7 cellular contexts compared by ENCODE assay signal in the genomic region with DNA sequence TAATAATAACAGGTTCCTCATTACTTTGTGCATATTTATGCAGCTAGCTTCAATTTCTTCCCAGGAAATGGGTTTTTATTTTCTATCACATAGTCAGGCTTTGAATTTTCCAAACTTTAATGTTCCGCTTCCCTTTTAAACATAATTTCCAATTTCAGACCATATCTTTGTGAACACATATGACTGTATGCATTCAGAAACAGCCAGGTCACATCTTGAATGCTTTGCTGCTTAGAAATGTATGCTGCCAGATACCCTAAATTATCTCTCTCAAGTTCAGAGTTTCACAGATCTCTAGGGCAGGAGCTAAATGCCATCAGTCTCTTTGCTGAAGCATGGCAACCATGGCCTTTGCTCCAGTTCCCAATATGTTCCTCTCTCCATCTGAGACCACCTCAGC.
"Had no signal": no experiment of that assay in that cellular context is flagged by ENCODE, and none has a peak within 500 bp of the region (broad histone marks: within the 10 kb centered on the region; RNA-seq: fewer than 3 reads in every experiment).

No MANE protein-coding gene starts in this region.

- H3K4me2 ChIP-seq: KMS-11 had no signal

- FAIRE-seq: HTR-8/SVneo, K562 had no signal

- DNase-seq: IMR-90, KBM-7, KG1 had no signal

- ATAC-seq: K562 had no signal

- H3K9ac ChIP-seq: KMS-11 had no signal

- H3K4me3 ChIP-seq: K562 had no signal

- H3K27ac ChIP-seq: HL-60, KMS-11 had no signal
